ENCODE assay signal across 1 cellular context in the genomic region with DNA sequence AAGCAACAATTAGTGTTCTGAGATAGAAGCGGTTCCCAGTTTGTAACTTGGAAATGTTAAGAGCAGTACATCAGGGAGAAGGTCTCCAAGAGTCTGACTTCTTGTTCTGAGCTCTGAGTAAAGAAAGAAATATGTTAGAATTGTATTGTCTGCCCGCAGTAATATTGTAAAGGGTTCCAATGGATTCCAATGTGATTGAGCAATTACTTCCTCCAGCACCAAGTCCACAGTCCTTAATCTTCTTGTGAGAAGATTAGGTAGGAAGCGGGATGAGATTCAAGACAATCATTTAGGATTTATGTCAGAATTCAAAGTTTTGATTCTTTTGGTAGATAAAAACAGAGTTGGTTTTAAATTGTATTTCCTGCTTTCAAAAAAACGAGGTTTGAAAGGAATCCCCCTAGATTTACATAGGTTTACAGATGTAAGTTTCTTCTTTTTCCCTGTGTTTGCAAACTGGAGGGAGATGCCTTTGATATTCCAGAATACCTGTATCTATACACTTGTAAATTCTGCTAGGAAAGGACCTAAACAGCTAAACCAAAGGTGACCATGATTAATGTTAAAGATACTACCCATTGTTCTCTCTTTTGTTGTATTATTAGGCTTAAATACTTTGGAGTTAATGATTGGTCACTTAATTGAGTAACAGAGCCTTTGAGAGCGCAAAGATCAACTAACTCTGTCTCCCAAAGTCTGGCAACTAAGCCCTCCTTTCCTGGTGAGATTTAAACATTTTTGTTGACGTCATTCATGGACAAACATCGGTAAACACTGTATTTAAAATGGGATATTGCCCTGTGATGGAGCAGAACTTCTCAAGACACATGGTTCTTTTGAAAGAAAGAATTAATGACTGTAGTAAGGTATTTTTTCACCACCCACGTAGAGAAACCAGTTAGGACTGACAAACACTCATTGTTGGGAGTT.
TF ChIP-seq lines count a peak whose summit lies in the region.

No MANE protein-coding gene starts in this region.

TF ChIP-seq in K562, 482 proteins besides CTCF, POLR2A, EP300 and RAD21:
- TF ChIP-seq STAT5B (CRISPR knock-in tag; IDR thresholded peaks at IDR 0.05) (no peak), CXXC5 (CRISPR knock-in tag; IDR thresholded peaks at IDR 0.05) (no peak), NR1H2 (CRISPR knock-in tag; IDR thresholded peaks at IDR 0.05) (no peak), HNRNPUL1 (IDR thresholded peaks at IDR 0.05; ENCODE audit: low read length) (no peak), FOXA1 (IDR thresholded peaks at IDR 0.05; ENCODE audit: borderline replicate concordance) (no peak), BACH1 (tag; IDR thresholded peaks at IDR 0.05) (no peak), ZNF133 (CRISPR knock-in tag; IDR thresholded peaks at IDR 0.05) (no peak), KHSRP (IDR thresholded peaks at IDR 0.05) (no peak), KAT2B (IDR thresholded peaks at IDR 0.05; ENCODE audit: low read depth, low read length) (no peak), ILK (tag; IDR thresholded peaks at IDR 0.05; ENCODE audit: borderline replicate concordance, low read depth) (no peak), RB1 (IDR thresholded peaks at IDR 0.05; ENCODE audit: low read depth) (no peak), FOXA3 (CRISPR knock-in tag; conservative IDR thresholded peaks at IDR 0.05 in 1 of 2, IDR thresholded peaks at IDR 0.05 in 1 of 2) (no peak), BCL6 (CRISPR knock-in tag; IDR thresholded peaks at IDR 0.05) (no peak)
- TF ChIP-seq, protein P1, sequence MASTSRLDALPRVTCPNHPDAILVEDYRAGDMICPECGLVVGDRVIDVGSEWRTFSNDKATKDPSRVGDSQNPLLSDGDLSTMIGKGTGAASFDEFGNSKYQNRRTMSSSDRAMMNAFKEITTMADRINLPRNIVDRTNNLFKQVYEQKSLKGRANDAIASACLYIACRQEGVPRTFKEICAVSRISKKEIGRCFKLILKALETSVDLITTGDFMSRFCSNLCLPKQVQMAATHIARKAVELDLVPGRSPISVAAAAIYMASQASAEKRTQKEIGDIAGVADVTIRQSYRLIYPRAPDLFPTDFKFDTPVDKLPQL (IDR thresholded peaks at IDR 0.05; ENCODE audit: extremely low read depth, insufficient read length), result no peak
- TF ChIP-seq, protein P2, sequence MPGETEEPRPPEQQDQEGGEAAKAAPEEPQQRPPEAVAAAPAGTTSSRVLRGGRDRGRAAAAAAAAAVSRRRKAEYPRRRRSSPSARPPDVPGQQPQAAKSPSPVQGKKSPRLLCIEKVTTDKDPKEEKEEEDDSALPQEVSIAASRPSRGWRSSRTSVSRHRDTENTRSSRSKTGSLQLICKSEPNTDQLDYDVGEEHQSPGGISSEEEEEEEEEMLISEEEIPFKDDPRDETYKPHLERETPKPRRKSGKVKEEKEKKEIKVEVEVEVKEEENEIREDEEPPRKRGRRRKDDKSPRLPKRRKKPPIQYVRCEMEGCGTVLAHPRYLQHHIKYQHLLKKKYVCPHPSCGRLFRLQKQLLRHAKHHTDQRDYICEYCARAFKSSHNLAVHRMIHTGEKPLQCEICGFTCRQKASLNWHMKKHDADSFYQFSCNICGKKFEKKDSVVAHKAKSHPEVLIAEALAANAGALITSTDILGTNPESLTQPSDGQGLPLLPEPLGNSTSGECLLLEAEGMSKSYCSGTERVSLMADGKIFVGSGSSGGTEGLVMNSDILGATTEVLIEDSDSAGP (CRISPR knock-in tag; IDR thresholded peaks at IDR 0.05), result no peak
- TF ChIP-seq, protein P3, sequence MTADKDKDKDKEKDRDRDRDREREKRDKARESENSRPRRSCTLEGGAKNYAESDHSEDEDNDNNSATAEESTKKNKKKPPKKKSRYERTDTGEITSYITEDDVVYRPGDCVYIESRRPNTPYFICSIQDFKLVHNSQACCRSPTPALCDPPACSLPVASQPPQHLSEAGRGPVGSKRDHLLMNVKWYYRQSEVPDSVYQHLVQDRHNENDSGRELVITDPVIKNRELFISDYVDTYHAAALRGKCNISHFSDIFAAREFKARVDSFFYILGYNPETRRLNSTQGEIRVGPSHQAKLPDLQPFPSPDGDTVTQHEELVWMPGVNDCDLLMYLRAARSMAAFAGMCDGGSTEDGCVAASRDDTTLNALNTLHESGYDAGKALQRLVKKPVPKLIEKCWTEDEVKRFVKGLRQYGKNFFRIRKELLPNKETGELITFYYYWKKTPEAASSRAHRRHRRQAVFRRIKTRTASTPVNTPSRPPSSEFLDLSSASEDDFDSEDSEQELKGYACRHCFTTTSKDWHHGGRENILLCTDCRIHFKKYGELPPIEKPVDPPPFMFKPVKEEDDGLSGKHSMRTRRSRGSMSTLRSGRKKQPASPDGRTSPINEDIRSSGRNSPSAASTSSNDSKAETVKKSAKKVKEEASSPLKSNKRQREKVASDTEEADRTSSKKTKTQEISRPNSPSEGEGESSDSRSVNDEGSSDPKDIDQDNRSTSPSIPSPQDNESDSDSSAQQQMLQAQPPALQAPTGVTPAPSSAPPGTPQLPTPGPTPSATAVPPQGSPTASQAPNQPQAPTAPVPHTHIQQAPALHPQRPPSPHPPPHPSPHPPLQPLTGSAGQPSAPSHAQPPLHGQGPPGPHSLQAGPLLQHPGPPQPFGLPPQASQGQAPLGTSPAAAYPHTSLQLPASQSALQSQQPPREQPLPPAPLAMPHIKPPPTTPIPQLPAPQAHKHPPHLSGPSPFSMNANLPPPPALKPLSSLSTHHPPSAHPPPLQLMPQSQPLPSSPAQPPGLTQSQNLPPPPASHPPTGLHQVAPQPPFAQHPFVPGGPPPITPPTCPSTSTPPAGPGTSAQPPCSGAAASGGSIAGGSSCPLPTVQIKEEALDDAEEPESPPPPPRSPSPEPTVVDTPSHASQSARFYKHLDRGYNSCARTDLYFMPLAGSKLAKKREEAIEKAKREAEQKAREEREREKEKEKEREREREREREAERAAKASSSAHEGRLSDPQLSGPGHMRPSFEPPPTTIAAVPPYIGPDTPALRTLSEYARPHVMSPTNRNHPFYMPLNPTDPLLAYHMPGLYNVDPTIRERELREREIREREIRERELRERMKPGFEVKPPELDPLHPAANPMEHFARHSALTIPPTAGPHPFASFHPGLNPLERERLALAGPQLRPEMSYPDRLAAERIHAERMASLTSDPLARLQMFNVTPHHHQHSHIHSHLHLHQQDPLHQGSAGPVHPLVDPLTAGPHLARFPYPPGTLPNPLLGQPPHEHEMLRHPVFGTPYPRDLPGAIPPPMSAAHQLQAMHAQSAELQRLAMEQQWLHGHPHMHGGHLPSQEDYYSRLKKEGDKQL (CRISPR knock-in tag; IDR thresholded peaks at IDR 0.05; ENCODE audit: borderline replicate concordance), result no peak
- TF ChIP-seq, protein P4, sequence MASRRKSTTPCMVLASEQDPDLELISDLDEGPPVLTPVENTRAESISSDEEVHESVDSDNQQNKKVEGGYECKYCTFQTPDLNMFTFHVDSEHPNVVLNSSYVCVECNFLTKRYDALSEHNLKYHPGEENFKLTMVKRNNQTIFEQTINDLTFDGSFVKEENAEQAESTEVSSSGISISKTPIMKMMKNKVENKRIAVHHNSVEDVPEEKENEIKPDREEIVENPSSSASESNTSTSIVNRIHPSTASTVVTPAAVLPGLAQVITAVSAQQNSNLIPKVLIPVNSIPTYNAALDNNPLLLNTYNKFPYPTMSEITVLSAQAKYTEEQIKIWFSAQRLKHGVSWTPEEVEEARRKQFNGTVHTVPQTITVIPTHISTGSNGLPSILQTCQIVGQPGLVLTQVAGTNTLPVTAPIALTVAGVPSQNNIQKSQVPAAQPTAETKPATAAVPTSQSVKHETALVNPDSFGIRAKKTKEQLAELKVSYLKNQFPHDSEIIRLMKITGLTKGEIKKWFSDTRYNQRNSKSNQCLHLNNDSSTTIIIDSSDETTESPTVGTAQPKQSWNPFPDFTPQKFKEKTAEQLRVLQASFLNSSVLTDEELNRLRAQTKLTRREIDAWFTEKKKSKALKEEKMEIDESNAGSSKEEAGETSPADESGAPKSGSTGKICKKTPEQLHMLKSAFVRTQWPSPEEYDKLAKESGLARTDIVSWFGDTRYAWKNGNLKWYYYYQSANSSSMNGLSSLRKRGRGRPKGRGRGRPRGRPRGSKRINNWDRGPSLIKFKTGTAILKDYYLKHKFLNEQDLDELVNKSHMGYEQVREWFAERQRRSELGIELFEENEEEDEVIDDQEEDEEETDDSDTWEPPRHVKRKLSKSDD (conservative IDR thresholded peaks at IDR 0.05; ENCODE audit: low read length), result no peak
- TF ChIP-seq, protein P5, sequence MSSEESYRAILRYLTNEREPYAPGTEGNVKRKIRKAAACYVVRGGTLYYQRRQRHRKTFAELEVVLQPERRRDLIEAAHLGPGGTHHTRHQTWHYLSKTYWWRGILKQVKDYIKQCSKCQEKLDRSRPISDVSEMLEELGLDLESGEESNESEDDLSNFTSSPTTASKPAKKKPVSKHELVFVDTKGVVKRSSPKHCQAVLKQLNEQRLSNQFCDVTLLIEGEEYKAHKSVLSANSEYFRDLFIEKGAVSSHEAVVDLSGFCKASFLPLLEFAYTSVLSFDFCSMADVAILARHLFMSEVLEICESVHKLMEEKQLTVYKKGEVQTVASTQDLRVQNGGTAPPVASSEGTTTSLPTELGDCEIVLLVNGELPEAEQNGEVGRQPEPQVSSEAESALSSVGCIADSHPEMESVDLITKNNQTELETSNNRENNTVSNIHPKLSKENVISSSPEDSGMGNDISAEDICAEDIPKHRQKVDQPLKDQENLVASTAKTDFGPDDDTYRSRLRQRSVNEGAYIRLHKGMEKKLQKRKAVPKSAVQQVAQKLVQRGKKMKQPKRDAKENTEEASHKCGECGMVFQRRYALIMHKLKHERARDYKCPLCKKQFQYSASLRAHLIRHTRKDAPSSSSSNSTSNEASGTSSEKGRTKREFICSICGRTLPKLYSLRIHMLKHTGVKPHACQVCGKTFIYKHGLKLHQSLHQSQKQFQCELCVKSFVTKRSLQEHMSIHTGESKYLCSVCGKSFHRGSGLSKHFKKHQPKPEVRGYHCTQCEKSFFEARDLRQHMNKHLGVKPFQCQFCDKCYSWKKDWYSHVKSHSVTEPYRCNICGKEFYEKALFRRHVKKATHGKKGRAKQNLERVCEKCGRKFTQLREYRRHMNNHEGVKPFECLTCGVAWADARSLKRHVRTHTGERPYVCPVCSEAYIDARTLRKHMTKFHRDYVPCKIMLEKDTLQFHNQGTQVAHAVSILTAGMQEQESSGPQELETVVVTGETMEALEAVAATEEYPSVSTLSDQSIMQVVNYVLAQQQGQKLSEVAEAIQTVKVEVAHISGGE (CRISPR knock-in tag; IDR thresholded peaks at IDR 0.05), result no peak
